ENCODE assay signal across 34 cellular contexts in genomic region chr14:41913398-41913797, GRCh38.
"Had no signal": no experiment of that assay in that cellular context is flagged by ENCODE, and none has a peak within 500 bp of the region (broad histone marks: within the 10 kb centered on the region; RNA-seq: fewer than 3 reads in every experiment).

No MANE protein-coding gene starts in this region.

- ATAC-seq: activated CD8-positive, alpha-beta T cell treated with anti-CD3 and anti-CD28 coated beads for 36 hours; activated naive CD4-positive, alpha-beta T cell treated with anti-CD3 and anti-CD28 coated beads, Interleukin-2, amount 50 U/mL, for 72 hours; activated T-cell treated with anti-CD3 and anti-CD28 coated beads, Interleukin-2, amount 50 U/mL, for 4 hours; activated T-cell treated with anti-CD3 and anti-CD28 coated beads, Interleukin-2, amount 50 U/mL, for 72 hours; activated T-helper 17 cell treated with anti-CD3 and anti-CD28 coated beads, Interleukin-2, amount 50 U/mL, for 72 hours; body of pancreas had no signal

- DNase-seq: activated B cell treated with CpG ODN at 0.5 μM for 24 hours; activated CD4-positive, alpha-beta memory T cell treated with anti-CD3 and anti-CD28 coated beads for 36 hours; activated CD4-positive, alpha-beta T cell treated with anti-CD3 and anti-CD28 coated beads for 4 hours; activated CD4-positive, alpha-beta T cell treated with anti-CD3 and anti-CD28 coated beads, Interleukin-2, amount 10 ng/mL, durations not matched to agents 24 days and 14 days; activated CD4-positive, alpha-beta T cell treated with anti-CD3 and anti-CD28 coated beads, Interleukin-2, amount 50 U/mL, for 1 hour; activated CD4-positive, alpha-beta T cell treated with anti-CD3 and anti-CD28 coated beads, Interleukin-2, amount 50 U/mL, for 4 hours; activated CD4-positive, CD25-positive, alpha-beta regulatory T cell treated with anti-CD3 and anti-CD28 coated beads, Interleukin-2, amount 50 U/mL, for 72 hours; activated CD8-positive, alpha-beta memory T cell treated with anti-CD3 and anti-CD28 coated beads, Interleukin-2, amount 50 U/mL, for 4 hours; activated CD8-positive, alpha-beta T cell treated with anti-CD3 and anti-CD28 coated beads for 36 hours; activated effector memory CD4-positive, alpha-beta T cell treated with anti-CD3 and anti-CD28 coated beads, Interleukin-2, amount 50 U/mL, for 16 hours; activated gamma-delta T cell treated with Interleukin-2 at 50 U/mL for 16 hours; activated naive CD4-positive, alpha-beta T cell; activated naive CD4-positive, alpha-beta T cell treated with anti-CD3 and anti-CD28 coated beads for 36 hours; activated naive CD4-positive, alpha-beta T cell treated with anti-CD3 and anti-CD28 coated beads, Interleukin-2, amount 50 U/mL, for 16 hours; activated naive CD8-positive, alpha-beta T cell treated with anti-CD3 and anti-CD28 coated beads for 36 hours; activated T-cell treated with anti-CD3 and anti-CD28 coated beads for 4 hours; activated T-cell treated with anti-CD3 and anti-CD28 coated beads, Interleukin-2, amount 50 U/mL, for 1 hour; activated T-cell treated with anti-CD3 and anti-CD28 coated beads, Interleukin-2, amount 50 U/mL, for 4 hours; activated T-cell treated with anti-CD3 and anti-CD28 coated beads, Interleukin-2, amount 50 U/mL, for 72 hours; adrenal gland; amniotic stem cell; aorta; body of pancreas; brain microvascular endothelial cell; central memory CD4-positive, alpha-beta T cell; T-helper 1 cell; T-helper 2 cell; T-helper 9 cell had no signal

- H3K4me1 ChIP-seq: adrenal gland, body of pancreas, breast epithelium had no signal

- H3K27ac ChIP-seq: adrenal gland, body of pancreas, brain microvascular endothelial cell, breast epithelium, VCaP had no signal

- H3K9me3 ChIP-seq: adrenal gland had no signal

- H3K27me3 ChIP-seq: adrenal gland, body of pancreas, brain microvascular endothelial cell, breast epithelium had no signal

- FAIRE-seq: astrocyte, TTC549 had no signal

- H3K4me3 ChIP-seq: adrenal gland, body of pancreas, breast epithelium had no signal

- H3K36me3 ChIP-seq: adrenal gland, brain microvascular endothelial cell, breast epithelium had no signal
